In the genomic region with DNA sequence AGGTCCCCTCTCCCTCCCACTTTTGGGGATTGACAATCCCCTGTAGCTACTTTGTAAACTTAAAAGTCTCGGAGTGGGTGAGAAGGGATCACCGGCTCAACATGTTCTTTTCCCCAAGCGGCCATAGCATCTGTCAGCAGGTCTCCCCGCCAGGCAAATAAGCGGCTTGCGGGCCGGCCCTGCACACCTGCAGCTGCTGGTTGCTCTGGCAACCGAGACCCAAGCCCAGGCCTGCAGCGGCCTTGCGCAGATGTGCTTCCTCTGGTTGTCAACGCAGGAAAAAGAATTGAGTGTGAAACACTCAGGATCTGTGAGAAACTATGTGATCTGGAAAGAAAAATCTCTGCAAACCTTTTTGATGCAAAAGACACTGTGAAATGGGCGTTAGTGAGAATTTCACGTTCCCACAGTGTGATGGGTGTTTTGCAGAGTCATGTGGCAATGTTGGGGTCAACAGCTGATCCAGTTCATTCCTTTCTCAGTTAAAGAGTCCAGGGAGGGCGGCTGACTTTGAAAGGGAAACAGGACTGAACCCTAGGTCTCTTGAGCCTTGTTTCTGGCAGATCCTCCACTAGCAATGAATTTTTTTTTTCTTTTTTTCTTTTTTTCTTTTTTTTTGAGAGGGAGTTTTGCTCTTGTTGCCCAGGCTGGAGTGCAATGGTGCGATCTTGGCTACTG, we compare ENCODE assay signal across 1 cellular context.
TF ChIP-seq lines count a peak whose summit lies in the region.

No MANE protein-coding gene starts in this region.

TF ChIP-seq in GM12878, 131 proteins besides CTCF, POLR2A, EP300 and RAD21 (continued from another document):
- TF ChIP-seq, protein P1, sequence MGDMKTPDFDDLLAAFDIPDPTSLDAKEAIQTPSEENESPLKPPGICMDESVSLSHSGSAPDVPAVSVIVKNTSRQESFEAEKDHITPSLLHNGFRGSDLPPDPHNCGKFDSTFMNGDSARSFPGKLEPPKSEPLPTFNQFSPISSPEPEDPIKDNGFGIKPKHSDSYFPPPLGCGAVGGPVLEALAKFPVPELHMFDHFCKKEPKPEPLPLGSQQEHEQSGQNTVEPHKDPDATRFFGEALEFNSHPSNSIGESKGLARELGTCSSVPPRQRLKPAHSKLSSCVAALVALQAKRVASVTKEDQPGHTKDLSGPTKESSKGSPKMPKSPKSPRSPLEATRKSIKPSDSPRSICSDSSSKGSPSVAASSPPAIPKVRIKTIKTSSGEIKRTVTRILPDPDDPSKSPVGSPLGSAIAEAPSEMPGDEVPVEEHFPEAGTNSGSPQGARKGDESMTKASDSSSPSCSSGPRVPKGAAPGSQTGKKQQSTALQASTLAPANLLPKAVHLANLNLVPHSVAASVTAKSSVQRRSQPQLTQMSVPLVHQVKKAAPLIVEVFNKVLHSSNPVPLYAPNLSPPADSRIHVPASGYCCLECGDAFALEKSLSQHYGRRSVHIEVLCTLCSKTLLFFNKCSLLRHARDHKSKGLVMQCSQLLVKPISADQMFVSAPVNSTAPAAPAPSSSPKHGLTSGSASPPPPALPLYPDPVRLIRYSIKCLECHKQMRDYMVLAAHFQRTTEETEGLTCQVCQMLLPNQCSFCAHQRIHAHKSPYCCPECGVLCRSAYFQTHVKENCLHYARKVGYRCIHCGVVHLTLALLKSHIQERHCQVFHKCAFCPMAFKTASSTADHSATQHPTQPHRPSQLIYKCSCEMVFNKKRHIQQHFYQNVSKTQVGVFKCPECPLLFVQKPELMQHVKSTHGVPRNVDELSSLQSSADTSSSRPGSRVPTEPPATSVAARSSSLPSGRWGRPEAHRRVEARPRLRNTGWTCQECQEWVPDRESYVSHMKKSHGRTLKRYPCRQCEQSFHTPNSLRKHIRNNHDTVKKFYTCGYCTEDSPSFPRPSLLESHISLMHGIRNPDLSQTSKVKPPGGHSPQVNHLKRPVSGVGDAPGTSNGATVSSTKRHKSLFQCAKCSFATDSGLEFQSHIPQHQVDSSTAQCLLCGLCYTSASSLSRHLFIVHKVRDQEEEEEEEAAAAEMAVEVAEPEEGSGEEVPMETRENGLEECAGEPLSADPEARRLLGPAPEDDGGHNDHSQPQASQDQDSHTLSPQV (IDR thresholded peaks at IDR 0.05), result no peak
- TF ChIP-seq HDGF (IDR thresholded peaks at IDR 0.05) (no peak), NFYA (IDR thresholded peaks at IDR 0.05; ENCODE audit: borderline replicate concordance, low read depth, low read length) (no peak), ESRRA (IDR thresholded peaks at IDR 0.05; ENCODE audit: low read length) (no peak), YY1 (IDR thresholded peaks at IDR 0.05; ENCODE audit: low read depth, low read length) (peak; percentile 66; the same call in 1 of the 2 replicates), BACH1 (IDR thresholded peaks at IDR 0.05; ENCODE audit: borderline replicate concordance) (peak; percentile 17; the same call in 1 of the 2 replicates), POLR2AphosphoS5 (IDR thresholded peaks at IDR 0.05; ENCODE audit: low read length) (no peak), TCF3 (IDR thresholded peaks at IDR 0.05; ENCODE audit: borderline replicate concordance, insufficient read depth, low read depth, low read length) (peak; percentile 94), KLF5 (IDR thresholded peaks at IDR 0.05; ENCODE audit: partially characterized antibody) (no peak), HCFC1 (IDR thresholded peaks at IDR 0.05; ENCODE audit: low read length) (no peak), RCOR1 (conservative IDR thresholded peaks at IDR 0.05; ENCODE audit: low read depth, low read length) (no peak), ATF7 (IDR thresholded peaks at IDR 0.05; ENCODE audit: low read depth) (no peak), SMC3 (IDR thresholded peaks at IDR 0.05; ENCODE audit: borderline replicate concordance, low read length) (no peak)
- TF ChIP-seq, protein P2, sequence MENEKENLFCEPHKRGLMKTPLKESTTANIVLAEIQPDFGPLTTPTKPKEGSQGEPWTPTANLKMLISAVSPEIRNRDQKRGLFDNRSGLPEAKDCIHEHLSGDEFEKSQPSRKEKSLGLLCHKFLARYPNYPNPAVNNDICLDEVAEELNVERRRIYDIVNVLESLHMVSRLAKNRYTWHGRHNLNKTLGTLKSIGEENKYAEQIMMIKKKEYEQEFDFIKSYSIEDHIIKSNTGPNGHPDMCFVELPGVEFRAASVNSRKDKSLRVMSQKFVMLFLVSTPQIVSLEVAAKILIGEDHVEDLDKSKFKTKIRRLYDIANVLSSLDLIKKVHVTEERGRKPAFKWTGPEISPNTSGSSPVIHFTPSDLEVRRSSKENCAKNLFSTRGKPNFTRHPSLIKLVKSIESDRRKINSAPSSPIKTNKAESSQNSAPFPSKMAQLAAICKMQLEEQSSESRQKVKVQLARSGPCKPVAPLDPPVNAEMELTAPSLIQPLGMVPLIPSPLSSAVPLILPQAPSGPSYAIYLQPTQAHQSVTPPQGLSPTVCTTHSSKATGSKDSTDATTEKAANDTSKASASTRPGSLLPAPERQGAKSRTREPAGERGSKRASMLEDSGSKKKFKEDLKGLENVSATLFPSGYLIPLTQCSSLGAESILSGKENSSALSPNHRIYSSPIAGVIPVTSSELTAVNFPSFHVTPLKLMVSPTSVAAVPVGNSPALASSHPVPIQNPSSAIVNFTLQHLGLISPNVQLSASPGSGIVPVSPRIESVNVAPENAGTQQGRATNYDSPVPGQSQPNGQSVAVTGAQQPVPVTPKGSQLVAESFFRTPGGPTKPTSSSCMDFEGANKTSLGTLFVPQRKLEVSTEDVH (IDR thresholded peaks at IDR 0.05; ENCODE audit: low read depth, partially characterized antibody), result no peak
- TF ChIP-seq, protein P3, sequence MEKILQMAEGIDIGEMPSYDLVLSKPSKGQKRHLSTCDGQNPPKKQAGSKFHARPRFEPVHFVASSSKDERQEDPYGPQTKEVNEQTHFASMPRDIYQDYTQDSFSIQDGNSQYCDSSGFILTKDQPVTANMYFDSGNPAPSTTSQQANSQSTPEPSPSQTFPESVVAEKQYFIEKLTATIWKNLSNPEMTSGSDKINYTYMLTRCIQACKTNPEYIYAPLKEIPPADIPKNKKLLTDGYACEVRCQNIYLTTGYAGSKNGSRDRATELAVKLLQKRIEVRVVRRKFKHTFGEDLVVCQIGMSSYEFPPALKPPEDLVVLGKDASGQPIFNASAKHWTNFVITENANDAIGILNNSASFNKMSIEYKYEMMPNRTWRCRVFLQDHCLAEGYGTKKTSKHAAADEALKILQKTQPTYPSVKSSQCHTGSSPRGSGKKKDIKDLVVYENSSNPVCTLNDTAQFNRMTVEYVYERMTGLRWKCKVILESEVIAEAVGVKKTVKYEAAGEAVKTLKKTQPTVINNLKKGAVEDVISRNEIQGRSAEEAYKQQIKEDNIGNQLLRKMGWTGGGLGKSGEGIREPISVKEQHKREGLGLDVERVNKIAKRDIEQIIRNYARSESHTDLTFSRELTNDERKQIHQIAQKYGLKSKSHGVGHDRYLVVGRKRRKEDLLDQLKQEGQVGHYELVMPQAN (conservative IDR thresholded peaks at IDR 0.05), result no peak
- TF ChIP-seq, protein P4, sequence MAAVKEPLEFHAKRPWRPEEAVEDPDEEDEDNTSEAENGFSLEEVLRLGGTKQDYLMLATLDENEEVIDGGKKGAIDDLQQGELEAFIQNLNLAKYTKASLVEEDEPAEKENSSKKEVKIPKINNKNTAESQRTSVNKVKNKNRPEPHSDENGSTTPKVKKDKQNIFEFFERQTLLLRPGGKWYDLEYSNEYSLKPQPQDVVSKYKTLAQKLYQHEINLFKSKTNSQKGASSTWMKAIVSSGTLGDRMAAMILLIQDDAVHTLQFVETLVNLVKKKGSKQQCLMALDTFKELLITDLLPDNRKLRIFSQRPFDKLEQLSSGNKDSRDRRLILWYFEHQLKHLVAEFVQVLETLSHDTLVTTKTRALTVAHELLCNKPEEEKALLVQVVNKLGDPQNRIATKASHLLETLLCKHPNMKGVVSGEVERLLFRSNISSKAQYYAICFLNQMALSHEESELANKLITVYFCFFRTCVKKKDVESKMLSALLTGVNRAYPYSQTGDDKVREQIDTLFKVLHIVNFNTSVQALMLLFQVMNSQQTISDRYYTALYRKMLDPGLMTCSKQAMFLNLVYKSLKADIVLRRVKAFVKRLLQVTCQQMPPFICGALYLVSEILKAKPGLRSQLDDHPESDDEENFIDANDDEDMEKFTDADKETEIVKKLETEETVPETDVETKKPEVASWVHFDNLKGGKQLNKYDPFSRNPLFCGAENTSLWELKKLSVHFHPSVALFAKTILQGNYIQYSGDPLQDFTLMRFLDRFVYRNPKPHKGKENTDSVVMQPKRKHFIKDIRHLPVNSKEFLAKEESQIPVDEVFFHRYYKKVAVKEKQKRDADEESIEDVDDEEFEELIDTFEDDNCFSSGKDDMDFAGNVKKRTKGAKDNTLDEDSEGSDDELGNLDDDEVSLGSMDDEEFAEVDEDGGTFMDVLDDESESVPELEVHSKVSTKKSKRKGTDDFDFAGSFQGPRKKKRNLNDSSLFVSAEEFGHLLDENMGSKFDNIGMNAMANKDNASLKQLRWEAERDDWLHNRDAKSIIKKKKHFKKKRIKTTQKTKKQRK (IDR thresholded peaks at IDR 0.05; ENCODE audit: low read depth, low read length), result no peak
- TF ChIP-seq, protein P5, sequence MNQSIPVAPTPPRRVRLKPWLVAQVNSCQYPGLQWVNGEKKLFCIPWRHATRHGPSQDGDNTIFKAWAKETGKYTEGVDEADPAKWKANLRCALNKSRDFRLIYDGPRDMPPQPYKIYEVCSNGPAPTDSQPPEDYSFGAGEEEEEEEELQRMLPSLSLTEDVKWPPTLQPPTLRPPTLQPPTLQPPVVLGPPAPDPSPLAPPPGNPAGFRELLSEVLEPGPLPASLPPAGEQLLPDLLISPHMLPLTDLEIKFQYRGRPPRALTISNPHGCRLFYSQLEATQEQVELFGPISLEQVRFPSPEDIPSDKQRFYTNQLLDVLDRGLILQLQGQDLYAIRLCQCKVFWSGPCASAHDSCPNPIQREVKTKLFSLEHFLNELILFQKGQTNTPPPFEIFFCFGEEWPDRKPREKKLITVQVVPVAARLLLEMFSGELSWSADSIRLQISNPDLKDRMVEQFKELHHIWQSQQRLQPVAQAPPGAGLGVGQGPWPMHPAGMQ (IDR thresholded peaks at IDR 0.05; ENCODE audit: borderline replicate concordance), result no peak
